8 cellular contexts compared by ENCODE assay signal in the genomic region with DNA sequence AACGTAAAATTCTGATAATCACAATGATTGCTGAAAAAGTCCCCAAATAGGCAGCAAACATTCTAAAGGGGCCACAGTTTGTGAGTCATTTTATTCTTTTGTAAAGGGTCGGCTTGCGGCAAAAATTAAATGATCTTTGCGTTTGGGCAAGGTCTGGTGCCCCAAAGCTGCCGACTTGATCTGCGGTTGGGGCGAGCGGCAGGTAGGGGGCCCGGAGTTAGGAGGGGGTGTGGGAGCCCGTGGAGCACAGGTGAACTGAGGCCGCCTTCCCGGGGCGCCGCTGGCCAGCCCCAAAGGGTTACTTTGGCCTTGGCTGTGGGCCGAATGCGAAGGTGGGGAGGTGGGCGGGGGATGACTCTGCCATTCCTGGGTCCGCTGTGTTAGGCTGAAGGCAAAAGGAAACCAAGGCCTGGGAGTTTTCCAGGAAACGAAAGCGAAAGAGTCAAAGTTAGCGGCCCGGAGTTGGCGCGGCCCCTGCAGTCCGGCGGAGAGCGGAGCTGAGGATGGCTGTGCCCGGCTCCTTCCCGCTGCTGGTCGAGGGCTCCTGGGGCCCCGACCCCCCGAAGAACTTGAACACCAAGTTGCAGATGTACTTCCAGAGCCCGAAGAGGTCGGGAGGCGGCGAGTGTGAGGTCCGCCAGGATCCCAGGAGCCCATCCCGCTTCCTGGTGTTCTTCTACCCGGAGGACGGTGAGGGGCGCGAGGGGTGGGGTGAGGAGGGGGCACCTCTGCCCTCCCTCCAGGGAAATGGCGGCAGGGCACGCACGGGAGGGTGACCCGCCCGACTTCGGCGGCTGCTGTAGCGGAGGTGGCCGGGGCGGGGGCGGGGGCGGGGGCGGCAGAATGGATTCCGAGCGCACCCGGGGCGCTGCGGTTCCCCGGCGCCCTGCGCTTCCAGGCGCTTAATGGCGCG. TPM values are rescaled to one million over a fixed set of nuclear protein-coding genes. Genes with fewer than 3 reads are reported as not detected.
DNase-seq lines count a peak whose midpoint lies in the region; ATAC-seq and TF ChIP-seq lines count a peak whose summit lies in the region.

A gene with protein sequence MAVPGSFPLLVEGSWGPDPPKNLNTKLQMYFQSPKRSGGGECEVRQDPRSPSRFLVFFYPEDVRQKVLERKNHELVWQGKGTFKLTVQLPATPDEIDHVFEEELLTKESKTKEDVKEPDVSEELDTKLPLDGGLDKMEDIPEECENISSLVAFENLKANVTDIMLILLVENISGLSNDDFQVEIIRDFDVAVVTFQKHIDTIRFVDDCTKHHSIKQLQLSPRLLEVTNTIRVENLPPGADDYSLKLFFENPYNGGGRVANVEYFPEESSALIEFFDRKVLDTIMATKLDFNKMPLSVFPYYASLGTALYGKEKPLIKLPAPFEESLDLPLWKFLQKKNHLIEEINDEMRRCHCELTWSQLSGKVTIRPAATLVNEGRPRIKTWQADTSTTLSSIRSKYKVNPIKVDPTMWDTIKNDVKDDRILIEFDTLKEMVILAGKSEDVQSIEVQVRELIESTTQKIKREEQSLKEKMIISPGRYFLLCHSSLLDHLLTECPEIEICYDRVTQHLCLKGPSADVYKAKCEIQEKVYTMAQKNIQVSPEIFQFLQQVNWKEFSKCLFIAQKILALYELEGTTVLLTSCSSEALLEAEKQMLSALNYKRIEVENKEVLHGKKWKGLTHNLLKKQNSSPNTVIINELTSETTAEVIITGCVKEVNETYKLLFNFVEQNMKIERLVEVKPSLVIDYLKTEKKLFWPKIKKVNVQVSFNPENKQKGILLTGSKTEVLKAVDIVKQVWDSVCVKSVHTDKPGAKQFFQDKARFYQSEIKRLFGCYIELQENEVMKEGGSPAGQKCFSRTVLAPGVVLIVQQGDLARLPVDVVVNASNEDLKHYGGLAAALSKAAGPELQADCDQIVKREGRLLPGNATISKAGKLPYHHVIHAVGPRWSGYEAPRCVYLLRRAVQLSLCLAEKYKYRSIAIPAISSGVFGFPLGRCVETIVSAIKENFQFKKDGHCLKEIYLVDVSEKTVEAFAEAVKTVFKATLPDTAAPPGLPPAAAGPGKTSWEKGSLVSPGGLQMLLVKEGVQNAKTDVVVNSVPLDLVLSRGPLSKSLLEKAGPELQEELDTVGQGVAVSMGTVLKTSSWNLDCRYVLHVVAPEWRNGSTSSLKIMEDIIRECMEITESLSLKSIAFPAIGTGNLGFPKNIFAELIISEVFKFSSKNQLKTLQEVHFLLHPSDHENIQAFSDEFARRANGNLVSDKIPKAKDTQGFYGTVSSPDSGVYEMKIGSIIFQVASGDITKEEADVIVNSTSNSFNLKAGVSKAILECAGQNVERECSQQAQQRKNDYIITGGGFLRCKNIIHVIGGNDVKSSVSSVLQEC (N-terminal part only) (plus strand): TSS at position 459 of the 913 bp plus-strand sequence. CDS start 45 bp downstream, at position 504.

- H3K4me1 Mint-ChIP-seq in T-helper 2 cell treated with Interferon-gamma antibody and Interleukin-4, amounts not matched to agents 5 μg/mL and 100 μg/mL, for 36 hours (ENCODE audit: low read depth) = peaks cover 49% of the 10 kb centered on the region

- H3K4me1 ChIP-seq in psoas muscle (no peaks in the 10 kb centered on the region), uterus (peaks cover 3 to 7% of the 10 kb centered on the region in 2 donors)

- peak within 1 kb of the TSS; percentile 92 for H3K27ac Mint-ChIP-seq in T-helper 2 cell treated with Interferon-gamma antibody and Interleukin-4, amounts not matched to agents 5 μg/mL and 100 μg/mL, for 36 hours

- no peaks in the 10 kb centered on the region for H3K9me3 ChIP-seq in psoas muscle
- H3K9me3 ChIP-seq in uterus = no peaks in the 10 kb centered on the region

- no peaks in the 10 kb centered on the region for H3K27me3 ChIP-seq in psoas muscle (ENCODE audit: insufficient read depth in 3 of 3, low read length in 2 of 3)
- no peaks in the 10 kb centered on the region for H3K27me3 ChIP-seq in uterus

- intact Hi-C loops in left ventricle myocardium superior (cut with micrococcal nuclease) = no loop called here
- intact Hi-C loops in psoas muscle (cut with DNase I) = loop anchor here in 1 of 2 donors (10.0 kb wide), 1 partner anchor 1136 kb away; a partner anchor contains a TSS
- intact Hi-C loops in uterus (cut with DNase I; ENCODE audit: low total_unique reads) = no loop called here

- H3K27me3 Mint-ChIP-seq in T-helper 2 cell treated with Interferon-gamma antibody and Interleukin-4, amounts not matched to agents 5 μg/mL and 100 μg/mL, for 36 hours (ENCODE audit: low read depth) = no peaks in the 10 kb centered on the region

- H3K27ac ChIP-seq in psoas muscle (peak within 1 kb of the TSS; percentile 74), uterus (peak within 1 kb of the TSS; percentile 97 to 98)

- peak within 1 kb of the TSS; percentile 92 for H3K4me3 Mint-ChIP-seq in T-helper 2 cell treated with Interferon-gamma antibody and Interleukin-4, amounts not matched to agents 5 μg/mL and 100 μg/mL, for 36 hours

- peak in 1 of 2 donors; percentile 41 for TF ChIP-seq POLR2A in uterus (IDR thresholded peaks at IDR 0.05)

- 0 to 1% (median 1%) methylated on average over 48 to 66 of the region's 66 CpGs for WGBS in psoas muscle, 3 donors

- ATAC-seq in GM19438 (IDR thresholded peaks at IDR 0.05; ENCODE audit: low read depth, unreplicated experiment) (peak; percentile 56), left ventricle myocardium superior (peak; percentile 87), psoas muscle (peak; percentile 70 to 79 (median 74))

- H3K36me3 ChIP-seq in psoas muscle (ENCODE audit: insufficient read depth in 1 of 2, low read depth in 1 of 2) (peaks cover 0 to 7% of the 10 kb centered on the region in 2 donors), uterus (no peaks in the 10 kb centered on the region)

- peak within 1 kb of the TSS; percentile 75 for H3K4me3 ChIP-seq in Jurkat, Clone E6-1 (ENCODE audit: low read length)
- peak within 1 kb of the TSS; percentile 78 for H3K4me3 ChIP-seq in psoas muscle
- H3K4me3 ChIP-seq in uterus = peak within 1 kb of the TSS; percentile 77 to 87

- DNase-seq in C1 segment of cervical spinal cord (lab: John Stamatoyannopoulos, UW) (peak in 11 of 14 donors; percentile 27 to 70 (median 49)), anterior cingulate cortex (lab: John Stamatoyannopoulos, UW) (peak in 41 of 58 donors; percentile 6 to 58 (median 18)), left ventricle myocardium superior (peak; percentile 79), psoas muscle (peak; percentile 67 to 73), uterus (peak; percentile 74 to 80)
- peak; percentile 35 for DNase-seq in Jurkat, Clone E6-1 (ENCODE audit: low read depth, low spot score)
- DNase-seq in T-helper 2 cell treated with Interferon-gamma antibody and Interleukin-4, amounts not matched to agents 5 μg/mL and 100 μg/mL, for 36 hours (ENCODE audit: low spot score) = peak; percentile 72

- H3K36me3 Mint-ChIP-seq in T-helper 2 cell treated with Interferon-gamma antibody and Interleukin-4, amounts not matched to agents 5 μg/mL and 100 μg/mL, for 36 hours (ENCODE audit: low read depth) = peaks cover 25% of the 10 kb centered on the region

- no peak for TF ChIP-seq CTCF in psoas muscle (IDR thresholded peaks at IDR 0.05)
- TF ChIP-seq CTCF in uterus (IDR thresholded peaks at IDR 0.05) = peak in 3 of 4 experiments; percentile 13 to 33 (median 32)

- H3K9me3 Mint-ChIP-seq in T-helper 2 cell treated with Interferon-gamma antibody and Interleukin-4, amounts not matched to agents 5 μg/mL and 100 μg/mL, for 36 hours = no peaks in the 10 kb centered on the region

RNA-seq across cellular contexts. Expression of the gene that starts here (rescaled TPM):
- polyA plus RNA-seq in Jurkat, Clone E6-1 (2012; ENCODE audit: insufficient read depth, insufficient read length) = 7.3 TPM
- total RNA-seq in left ventricle myocardium superior (13.3 TPM), psoas muscle (1 to 10 TPM; 6.0 to 10.0 (median 8.6) TPM), uterus (10 to 100 TPM; 32.0 to 62.2 (median 50.2) TPM)
- 1 to 10 TPM; 2.2 to 5.5 (median 3.3) TPM for polyA plus RNA-seq in psoas muscle

Comparison
In these comparisons a context has a peak if more than half of its experiments do, and no peak if none do; other contexts are left out.
1. Peak in every context shown above with its lines: DNase-seq, ATAC-seq, H3K4me3 ChIP-seq and H3K27ac ChIP-seq.
2. DNase-seq: peak in every context shown above with its lines; median percentile 79 in left ventricle myocardium superior; 77 in uterus; 72 in T-helper 2 cell treated with Interferon-gamma antibody and Interleukin-4, amounts not matched to agents 5 μg/mL and 100 μg/mL, for 36 hours; 70 in psoas muscle; 49 in C1 segment of cervical spinal cord; 35 in Jurkat, Clone E6-1; 18 in anterior cingulate cortex.